Comparison of ENCODE assay signal across 8 cellular contexts in genomic region chr10:100997364-100998182, GRCh38. TPM values are rescaled to one million over a fixed set of nuclear protein-coding genes. Genes with fewer than 3 reads are reported as not detected.
DNase-seq lines count a peak whose midpoint lies in the region; ATAC-seq and TF ChIP-seq lines count a peak whose summit lies in the region.

No MANE protein-coding gene starts in this region.

- peak; percentile 38 for TF ChIP-seq POLR2A in right lobe of liver (IDR thresholded peaks at IDR 0.05)

- peaks cover 0 to 18% (median 3%) of the 10 kb centered on the region in 4 donors for H3K4me1 ChIP-seq in right lobe of liver

- DNase-seq in GDM1 (lab: John Stamatoyannopoulos, UW) (peak; percentile 72), HFF-Myc (ENCODE audit: extremely low read depth, low read depth) (no peak), NCI-H226 (peak; percentile 80), right lobe of liver (peak; percentile 85 to 89 (median 88))
- peak; percentile 65 for DNase-seq in activated CD4-positive, alpha-beta T cell treated with anti-CD3 and anti-CD28 coated beads, Interleukin-2, amount 50 U/mL, for 1 hour
- DNase-seq in stimulated activated CD4-positive, alpha-beta T cell treated with anti-CD3 and anti-CD28 coated beads, Interleukin-4, amount 100 ng/mL, for 24 hours = peak; percentile 72

- H3K4me3 ChIP-seq in HFF-Myc (replicated peaks; ENCODE audit: low read depth, low read length) (peak overlapping the region; percentile 84), right lobe of liver (peak overlapping the region; percentile 77 to 81 (median 78))

- peak overlapping the region; percentile 96 to 100 (median 97) for H3K27ac ChIP-seq in right lobe of liver

- H3K27me3 ChIP-seq in right lobe of liver = no peaks in the 10 kb centered on the region

- H3K4me1 Mint-ChIP-seq in dendritic cell treated with granulocyte-macrophage colony-stimulating factor and Interleukin-4, amounts not matched to agents 40 ng/mL and 50 ng/mL, for 4 days (ENCODE audit: low read depth) = peaks cover 47% of the 10 kb centered on the region

- peaks cover 7% of the 10 kb centered on the region for H3K27me3 Mint-ChIP-seq in dendritic cell treated with granulocyte-macrophage colony-stimulating factor and Interleukin-4, amounts not matched to agents 40 ng/mL and 50 ng/mL, for 4 days

- H3K9me3 ChIP-seq in right lobe of liver = no peaks in the 10 kb centered on the region

- ATAC-seq in right lobe of liver (peak; percentile 69 to 75 (median 72)), HG03342 (IDR thresholded peaks at IDR 0.05; ENCODE audit: unreplicated experiment) (no peak)

- no peaks in the 10 kb centered on the region for H3K9me3 Mint-ChIP-seq in dendritic cell treated with granulocyte-macrophage colony-stimulating factor and Interleukin-4, amounts not matched to agents 40 ng/mL and 50 ng/mL, for 4 days

- H3K4me3 Mint-ChIP-seq in dendritic cell treated with granulocyte-macrophage colony-stimulating factor and Interleukin-4, amounts not matched to agents 40 ng/mL and 50 ng/mL, for 4 days = peak overlapping the region; percentile 91

- peaks cover 42% of the 10 kb centered on the region for H3K36me3 Mint-ChIP-seq in dendritic cell treated with granulocyte-macrophage colony-stimulating factor and Interleukin-4, amounts not matched to agents 40 ng/mL and 50 ng/mL, for 4 days (ENCODE audit: low read depth)

- intact Hi-C loops in dendritic cell treated with granulocyte-macrophage colony-stimulating factor and Interleukin-4, amounts not matched to agents 40 ng/mL and 50 ng/mL, for 4 days (cut with micrococcal nuclease) = loop anchor here (5.0 kb wide), 1 partner anchor 35 kb away; the partner anchor contains the start of genes PDZD7 and SFXN3
- intact Hi-C loops in right lobe of liver (cut with DNase I) = no loop called here

- H3K36me3 ChIP-seq in right lobe of liver = peaks cover 0 to 3% (median 0%) of the 10 kb centered on the region in 4 donors

- H3K27ac Mint-ChIP-seq in dendritic cell treated with granulocyte-macrophage colony-stimulating factor and Interleukin-4, amounts not matched to agents 40 ng/mL and 50 ng/mL, for 4 days = peak overlapping the region; percentile 71

- TF ChIP-seq CTCF in HFF-Myc (IDR thresholded peaks at IDR 0.05; ENCODE audit: low read depth, low read length, missing control alignments) (peak; percentile 90), right lobe of liver (IDR thresholded peaks at IDR 0.05) (peak; percentile 82 to 97 (median 90))

- WGBS in right lobe of liver (ENCODE audit: insufficient coverage, low coverage, low lambda C conversion rate, missing lambda C conversion rate) = 0% methylated on average over 17 of the region's 66 CpGs

RNA-seq across cellular contexts. Expression of gene LZTS2, which starts 2.0 kb away (rescaled TPM):
- total RNA-seq in right lobe of liver = 10 to 100 TPM in 3 of 6 experiments, 1 to 10 TPM in 3; 5.6 to 17.5 (median 11.0) TPM

RNA-seq across cellular contexts. Expression of gene TWNK, which starts 10.2 kb away (rescaled TPM):
- total RNA-seq in right lobe of liver = 1 to 10 TPM; 2.9 to 8.4 (median 4.6) TPM

RNA-seq across cellular contexts. Expression of gene MRPL43, which starts 10.3 kb away (rescaled TPM):
- 10 to 100 TPM; 37.0 to 73.5 (median 45.0) TPM for total RNA-seq in right lobe of liver

RNA-seq across cellular contexts. Expression of gene SEMA4G, which starts 28.3 kb away (rescaled TPM):
- total RNA-seq in right lobe of liver = 100 to 1,000 TPM in 1 of 6 experiments, 10 to 100 TPM in 5; 24.7 to 129 (median 38.4) TPM

RNA-seq across cellular contexts. Expression of gene PDZD7, which starts 33.4 kb away (rescaled TPM):
- total RNA-seq in right lobe of liver = under 1 TPM in 5 of 6 experiments, not detected in 1; 0.15 to 0.50 (median 0.20) TPM
